In genomic region chr17:42303694-42304093, GRCh38 we compare ENCODE assay signal across 18 cellular contexts.
"Had no signal": no experiment of that assay in that cellular context is flagged by ENCODE, and none has a peak within 500 bp of the region (broad histone marks: within the 10 kb centered on the region; RNA-seq: fewer than 3 reads in every experiment).

No MANE protein-coding gene starts in this region.

- H3K27me3 Mint-ChIP-seq: dendritic cell treated with granulocyte-macrophage colony-stimulating factor and Interleukin-4, amounts not matched to agents 40 ng/mL and 50 ng/mL, for 4 days; natural killer cell treated with Interleukin-12 subunit alpha and Interleukin-12 subunit beta and Interleukin-15 and Interleukin-18, amount 100 ng/mL, for 72 hours had no signal

- H3K27ac ChIP-seq: epithelial cell of prostate, psoas muscle, thoracic aorta, upper lobe of right lung had no signal

- H3K4me3 Mint-ChIP-seq: dendritic cell treated with granulocyte-macrophage colony-stimulating factor and Interleukin-4, amounts not matched to agents 40 ng/mL and 50 ng/mL, for 4 days; natural killer cell treated with Interleukin-12 subunit alpha and Interleukin-12 subunit beta and Interleukin-15 and Interleukin-18, amount 100 ng/mL, for 72 hours had no signal

- H3K4me3 ChIP-seq: psoas muscle, thoracic aorta, upper lobe of right lung had no signal

- H3K9me3 ChIP-seq: psoas muscle, thoracic aorta, upper lobe of right lung had no signal

- H3K27me3 ChIP-seq: upper lobe of right lung had no signal

- ATAC-seq: activated CD4-positive, CD25-positive, alpha-beta regulatory T cell treated with anti-CD3 and anti-CD28 coated beads, Interleukin-2, amount 50 U/mL, for 24 hours; left ventricle myocardium superior; natural killer cell treated with Interleukin-12 subunit alpha and Interleukin-12 subunit beta and Interleukin-15 and Interleukin-18, amount 100 ng/mL, for 72 hours; psoas muscle; sciatic nerve; upper lobe of right lung had no signal

- H3K27ac Mint-ChIP-seq: dendritic cell treated with granulocyte-macrophage colony-stimulating factor and Interleukin-4, amounts not matched to agents 40 ng/mL and 50 ng/mL, for 4 days had no signal

- DNase-seq: activated CD8-positive, alpha-beta memory T cell treated with anti-CD3 and anti-CD28 coated beads, Interleukin-2, amount 50 U/mL, for 48 hours; aorta; cerebellar nuclear complex; effector memory CD4-positive, alpha-beta T cell; foreskin melanocyte; head of caudate nucleus; kidney glomerular epithelial cell; left ventricle myocardium superior; mesenchymal stem cell; occipital lobe; psoas muscle; upper lobe of right lung had no signal

- H3K9me3 Mint-ChIP-seq: dendritic cell treated with granulocyte-macrophage colony-stimulating factor and Interleukin-4, amounts not matched to agents 40 ng/mL and 50 ng/mL, for 4 days; natural killer cell treated with Interleukin-12 subunit alpha and Interleukin-12 subunit beta and Interleukin-15 and Interleukin-18, amount 100 ng/mL, for 72 hours had no signal

- H3K4me1 ChIP-seq: psoas muscle, upper lobe of right lung had no signal
